Comparison of ENCODE assay signal across 8 cellular contexts in the genomic region with DNA sequence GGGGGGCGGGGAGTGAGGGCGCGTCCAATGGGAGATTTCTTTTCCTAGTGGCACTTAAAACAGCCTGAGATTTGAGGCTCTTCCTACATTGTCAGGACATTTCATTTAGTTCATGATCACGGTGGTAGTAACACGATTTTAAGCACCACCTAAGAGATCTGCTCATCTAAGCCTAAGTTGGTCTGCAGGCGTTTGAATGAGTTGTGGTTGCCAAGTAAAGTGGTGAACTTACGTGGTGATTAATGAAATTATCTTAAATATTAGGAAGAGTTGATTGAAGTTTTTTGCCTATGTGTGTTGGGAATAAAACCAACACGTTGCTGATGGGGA. TPM values are rescaled to one million over a fixed set of nuclear protein-coding genes. Genes with fewer than 3 reads are reported as not detected.
A peak's percentile ranks its signal among the peaks of the same experiment; 100 is the strongest.
DNase-seq lines count a peak whose midpoint lies in the region; ATAC-seq, FAIRE-seq and TF ChIP-seq lines count a peak whose summit lies in the region.

No MANE protein-coding gene starts in this region.

- no peak for DNase-seq in heart right ventricle
- DNase-seq in left ventricle myocardium superior: no peak
- DNase-seq in K562 (ENCODE audit: extremely low read depth in 1 of 4, low spot score in 3 of 4): peak in 1 of 4 experiments; percentile 63
- no peak for DNase-seq in aorta
- DNase-seq in HT-29 (ENCODE audit: low spot score): no peak
- no peak for DNase-seq in GM19238 (ENCODE audit: insufficient read length, low spot score)
- DNase-seq in DMS79 treated with DMSO at 0.1 percent for 48 hours (lab: John Stamatoyannopoulos, UW): no peak

- no peaks in the 10 kb centered on the region for H3K9me1 ChIP-seq in K562 (ENCODE audit: control insufficient read depth, insufficient read depth, low read length)

- ATAC-seq in heart right ventricle: no peak
- no peak for ATAC-seq in left ventricle myocardium superior
- no peak for ATAC-seq in K562
- ATAC-seq in aorta (ENCODE audit: low FRiP score): no peak

- WGBS in heart right ventricle, 2 donors: 2 to 3% methylated on average over 8 of the region's 8 CpGs
- 5% methylated on average over 8 of the region's 8 CpGs for WGBS in K562 (ENCODE audit: insufficient coverage, low coverage, missing lambda C conversion rate)
- 3 to 11% methylated on average over 3 to 5 of the region's 8 CpGs for WGBS in mesodermal cell (ENCODE audit: insufficient coverage in 2 of 2), 2 experiments
- WGBS in aorta, 2 donors: 1 to 2% methylated on average over 7 to 8 of the region's 8 CpGs

- peaks cover 19% of the 10 kb centered on the region for H4K20me1 ChIP-seq in K562 (replicated peaks; ENCODE audit: control insufficient read depth, insufficient read depth, low read length)

- H3K4me1 ChIP-seq in heart right ventricle (peaks cover 3 to 51% (median 38%) of the 10 kb centered on the region in 9 donors), K562 (replicated peaks in 1 of 2; ENCODE audit: control insufficient read depth in 2 of 2, insufficient read depth in 2 of 2, low read length in 2 of 2) (peaks cover 19 to 27% of the 10 kb centered on the region in 2 experiments), mesodermal cell (ENCODE audit: control insufficient read depth, insufficient read depth, low read length, poor library complexity, severe bottlenecking) (no peaks in the 10 kb centered on the region), aorta (ENCODE audit: control insufficient read depth in 1 of 2, insufficient read depth in 2 of 2, low read length in 2 of 2) (no peaks in the 10 kb centered on the region)

- no TSS peak for BruUV-seq in K562 (replicated peaks; lab: Mats Ljungman, UMichigan)

- FAIRE-seq in K562 (lab: Jason Lieb, UNC): peak; percentile 29

- H3K27ac ChIP-seq in heart right ventricle (peak overlapping the region in 7 of 10 donors; percentile 40 to 92 (median 79)), K562 (ENCODE audit: extremely low read depth, low read depth, low read length) (peak overlapping the region; percentile 49; the same call in 2 of the 3 replicates), mesodermal cell (ENCODE audit: low read depth, low read length, severe bottlenecking) (peak overlapping the region; percentile 77), aorta (ENCODE audit: low read depth in 1 of 2, low read length in 2 of 2) (no peak overlapping the region)

- peak overlapping the region in 1 of 2 experiments; percentile 51; a peak in 2 of 4 replicates for H3K9ac ChIP-seq in K562 (ENCODE audit: insufficient read depth in 1 of 2, low read depth in 2 of 2, low read length in 2 of 2)

- no peak for TF ChIP-seq POLR2A in K562 (conservative IDR thresholded peaks at IDR 0.05)

- no peak for TF ChIP-seq EP300 in K562 (IDR thresholded peaks at IDR 0.05; ENCODE audit: low read length)

- no peak overlapping the region for H2AFZ ChIP-seq in K562 (ENCODE audit: low read depth, low read length)

- no peaks in the 10 kb centered on the region for H3K9me3 ChIP-seq in heart right ventricle
- H3K9me3 ChIP-seq in K562 (replicated peaks; ENCODE audit: control insufficient read depth, insufficient read depth, low read depth, low read length): no peaks in the 10 kb centered on the region
- no peaks in the 10 kb centered on the region for H3K9me3 ChIP-seq in mesodermal cell (ENCODE audit: control insufficient read depth, low read length)
- H3K9me3 ChIP-seq in aorta (ENCODE audit: control insufficient read depth, low read length): no peaks in the 10 kb centered on the region

- no peaks in the 10 kb centered on the region for H3K27me3 ChIP-seq in heart right ventricle
- H3K27me3 ChIP-seq in K562 (ENCODE audit: control insufficient read depth in 2 of 2, insufficient read depth in 2 of 2, low read length in 2 of 2): 0 out of 5 replicates have a peak, but pooled peaks cover 0 to 6% of the 10 kb centered on the region in 2 experiments
- H3K27me3 ChIP-seq in aorta (ENCODE audit: control insufficient read depth in 1 of 2, insufficient read depth in 2 of 2, low read length in 1 of 2): no peaks in the 10 kb centered on the region

- no peak for TF ChIP-seq RAD21 in K562 (CRISPR knock-in tag; conservative IDR thresholded peaks at IDR 0.05 in 1 of 2, IDR thresholded peaks at IDR 0.05 in 1 of 2)

- intact Hi-C loops in heart right ventricle (cut with DNase I) (no loop called here), left ventricle myocardium superior (cut with micrococcal nuclease) (no loop called here), K562 (cut with micrococcal nuclease) (no loop called here), aorta (cut with DNase I) (no loop called here)

- H3K79me2 ChIP-seq in K562 (ENCODE audit: control insufficient read depth, insufficient read depth, low read length): peaks cover 32% of the 10 kb centered on the region

- H3K36me3 ChIP-seq in heart right ventricle (no peaks in the 10 kb centered on the region), K562 (ENCODE audit: control insufficient read depth, insufficient read depth, low read length) (no peaks in the 10 kb centered on the region), mesodermal cell (ENCODE audit: control insufficient read depth, insufficient read depth, low read length) (peaks cover 6% of the 10 kb centered on the region), aorta (ENCODE audit: control insufficient read depth in 1 of 2, insufficient read depth in 2 of 2, low read length in 1 of 2) (no peaks in the 10 kb centered on the region)

- in situ Hi-C loops in K562 (cut with MboI): no loop called here

- TF ChIP-seq CTCF in heart right ventricle (IDR thresholded peaks at IDR 0.05) (no peak), K562 (IDR thresholded peaks at IDR 0.05 in 2 of 3, conservative IDR thresholded peaks at IDR 0.05 in 1 of 3; ENCODE audit: insufficient read depth in 2 of 3, low read depth in 1 of 3, low read length in 3 of 3) (no peak)

- H3K4me3 ChIP-seq in heart right ventricle (peak overlapping the region in 9 of 10 donors; percentile 75 to 92 (median 83)), K562 (peak overlapping the region; percentile 72), mesodermal cell (ENCODE audit: extremely low read depth, insufficient read depth, low read length, poor library complexity, severe bottlenecking) (peak overlapping the region; percentile 64), aorta (ENCODE audit: low read length in 2 of 2) (peak overlapping the region; percentile 55 to 83)

- H3K4me2 ChIP-seq in K562 (ENCODE audit: insufficient read depth, low read length): peak overlapping the region; percentile 85

- POLR2A ChIA-PET in K562 (lab: Yijun Ruan, JAX): no interaction called here

- CTCF ChIA-PET in K562 (lab: Yijun Ruan, JAX; ENCODE audit: low intra/inter-chr PET ratio): no interaction called here

RNA-seq across cellular contexts. Expression of gene HTT, which starts 1.1 kb away (rescaled TPM):
- 10 to 100 TPM; 19.3 to 34.0 (median 24.6) TPM for total RNA-seq in heart right ventricle
- 10 to 100 TPM in 1 of 2 donors, 1 to 10 TPM in 1; 6.3 to 21.9 TPM for polyA plus RNA-seq in heart right ventricle
- total RNA-seq in left ventricle myocardium superior: 25.9 TPM
- total RNA-seq in K562 (2011; cell fraction: chromatin; rRNA removed; ENCODE audit: low replicate concordance): 240 and 245 TPM in 2 replicates
- total RNA-seq in K562 (2011; cell fraction: nucleolus; rRNA removed): 97.7 and 97.9 TPM in 2 replicates
- 129 and 141 TPM in 2 replicates for total RNA-seq in K562 (2011; cell fraction: nucleoplasm; rRNA removed)
- total RNA-seq in K562 (2014; rRNA removed): 13.3 and 19.2 TPM in 2 replicates
- total RNA-seq in K562 (2014; rRNA removed; fragmentation: Illumina TruSeq; extraction: Trizol): 14.7 and 16.3 TPM in 2 replicates
- total RNA-seq in K562 (2015; rRNA removed; fragmentation: Illumina TruSeq; extraction: Trizol): 14.5 and 16.4 TPM in 2 replicates
- total RNA-seq in K562 (2021): 26.6 and 31.6 TPM in 2 replicates
- 14.7 and 15.3 TPM in 2 replicates for polyA plus RNA-seq in K562 (2011; rRNA removed)
- polyA plus RNA-seq in K562 (2011; cell fraction: cytosol; rRNA removed): 11.4 and 13.4 TPM in 2 replicates
- 51.8 and 61.0 TPM in 2 replicates for polyA plus RNA-seq in K562 (2011; cell fraction: nucleus; rRNA removed)
- 14.0 and 15.4 TPM in 2 replicates for polyA plus RNA-seq in K562 (2012)
- 22.2 and 23.3 TPM in 2 replicates for polyA plus RNA-seq in K562 (2014; fragmentation: Illumina TruSeq; extraction: Trizol)
- polyA plus RNA-seq in K562 (2014; fragmentation: Nextera tagmentation; extraction: Ambion mirVana): under 1 TPM; 0.66 to 0.97 TPM
- polyA plus RNA-seq in K562 (2014; rRNA removed): 12.6 and 19.9 TPM in 2 replicates
- 54.1 and 63.5 TPM in 2 replicates for polyA minus RNA-seq in K562 (2011; rRNA and poly(A)+ RNA removed)
- 47.9 and 50.7 TPM in 2 replicates for polyA minus RNA-seq in K562 (2011; cell fraction: cytosol; rRNA and poly(A)+ RNA removed)
- 47.3 and 83.0 TPM in 2 replicates for polyA minus RNA-seq in K562 (2011; cell fraction: nucleus; rRNA and poly(A)+ RNA removed)
- polyA plus RNA-seq in mesodermal cell (2013, experiment 1 of 2): 30.0 TPM
- polyA plus RNA-seq in mesodermal cell (2013, experiment 2 of 2): 20.5 TPM
- 10 to 100 TPM; 64.4 to 82.7 TPM for total RNA-seq in aorta
- polyA plus RNA-seq in aorta: 10 to 100 TPM in 1 of 2 donors, 1 to 10 TPM in 1; 5.1 to 17.8 TPM
- 16.8 and 33.4 TPM in 2 replicates for total RNA-seq in HT-29 (2014; rRNA removed; shearing (Covaris generic))

RNA-seq across cellular contexts. Expression of gene HTT-AS, which starts 1.3 kb away (rescaled TPM):
- not detected for total RNA-seq in heart right ventricle
- polyA plus RNA-seq in heart right ventricle: not detected
- not detected for total RNA-seq in left ventricle myocardium superior
- total RNA-seq in K562 (2011; cell fraction: chromatin; rRNA removed; ENCODE audit: low replicate concordance): not detected in 2 replicates
- total RNA-seq in K562 (2011; cell fraction: nucleolus; rRNA removed): not detected in 2 replicates
- total RNA-seq in K562 (2011; cell fraction: nucleoplasm; rRNA removed): not detected in 2 replicates
- total RNA-seq in K562 (2014; rRNA removed): not detected in 2 replicates
- total RNA-seq in K562 (2014; rRNA removed; fragmentation: Illumina TruSeq; extraction: Trizol): not detected in 2 replicates
- total RNA-seq in K562 (2015; rRNA removed; fragmentation: Illumina TruSeq; extraction: Trizol): not detected in 2 replicates
- not detected in 2 replicates for total RNA-seq in K562 (2021)
- polyA plus RNA-seq in K562 (2011; rRNA removed): not detected in 2 replicates
- not detected in 2 replicates for polyA plus RNA-seq in K562 (2011; cell fraction: cytosol; rRNA removed)
- not detected in 2 replicates for polyA plus RNA-seq in K562 (2011; cell fraction: nucleus; rRNA removed)
- polyA plus RNA-seq in K562 (2012): not detected in 2 replicates
- not detected in 2 replicates for polyA plus RNA-seq in K562 (2014; fragmentation: Illumina TruSeq; extraction: Trizol)
- polyA plus RNA-seq in K562 (2014; fragmentation: Nextera tagmentation; extraction: Ambion mirVana): not detected
- polyA plus RNA-seq in K562 (2014; rRNA removed): not detected in 2 replicates
- not detected in 2 replicates for polyA minus RNA-seq in K562 (2011; rRNA and poly(A)+ RNA removed)
- polyA minus RNA-seq in K562 (2011; cell fraction: cytosol; rRNA and poly(A)+ RNA removed): not detected in 2 replicates
- polyA minus RNA-seq in K562 (2011; cell fraction: nucleus; rRNA and poly(A)+ RNA removed): not detected in 2 replicates
- polyA plus RNA-seq in mesodermal cell (2013, experiment 1 of 2): not detected
- not detected for polyA plus RNA-seq in mesodermal cell (2013, experiment 2 of 2)
- total RNA-seq in aorta: not detected
- polyA plus RNA-seq in aorta: not detected
- total RNA-seq in HT-29 (2014; rRNA removed; shearing (Covaris generic)): not detected in 2 replicates

Comparison
In these comparisons a context has a peak if more than half of its experiments do, and no peak if none do; other contexts are left out.
1. H3K27ac ChIP-seq: peak in heart right ventricle (7 of 10), K562 (single experiment) and mesodermal cell (single experiment); none in aorta (0 of 2).
2. Peak in every context shown above with its lines, with median percentiles within 50 percentile points of each other: H3K4me3 ChIP-seq.